In the genomic region with DNA sequence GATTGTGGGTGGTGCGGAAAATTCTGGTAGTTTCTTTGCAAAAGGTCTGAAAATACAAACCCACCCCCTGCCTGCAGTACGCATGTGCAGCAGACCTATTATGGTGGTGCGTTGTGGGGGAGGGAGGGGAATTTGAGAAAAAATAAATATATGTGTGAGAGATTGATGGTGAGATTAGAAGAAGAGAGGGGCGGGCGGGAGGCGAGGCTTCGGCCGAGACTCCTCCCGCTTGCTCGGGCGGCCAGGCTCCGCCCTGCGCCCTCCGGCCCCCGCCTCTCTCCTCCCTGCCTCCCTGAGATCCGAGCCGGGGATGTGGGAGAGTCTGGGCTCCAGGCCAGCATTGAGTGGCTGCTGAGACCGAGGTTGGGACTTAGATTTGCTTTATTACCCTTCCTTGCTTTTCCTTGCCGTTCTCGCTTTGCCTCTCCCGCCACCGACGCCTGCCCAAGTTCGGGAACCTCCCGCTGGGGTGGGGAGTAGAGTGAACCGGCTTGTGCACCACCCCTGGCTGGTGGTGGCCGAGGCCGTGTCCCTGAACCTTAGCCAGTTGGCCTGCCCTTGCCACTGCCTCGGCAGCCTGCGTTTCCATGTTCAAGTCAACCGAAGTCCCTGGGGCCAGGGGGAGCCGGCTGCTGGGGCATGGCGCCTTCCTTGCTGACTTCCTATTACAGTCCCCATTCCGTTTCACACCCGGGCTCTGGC, we compare ENCODE assay signal across 8 cellular contexts. TPM values are rescaled to one million over a fixed set of nuclear protein-coding genes. Genes with fewer than 3 reads are reported as not detected.
DNase-seq lines count a peak whose midpoint lies in the region; ATAC-seq and TF ChIP-seq lines count a peak whose summit lies in the region.

No MANE protein-coding gene starts in this region.

- ATAC-seq in GM21717 (IDR thresholded peaks at IDR 0.05; ENCODE audit: unreplicated experiment) (peak; percentile 44), thoracic aorta (ENCODE audit: insufficient number of reproducible peaks, low FRiP score, low read depth) (peak; percentile 58)
- ATAC-seq in activated naive CD4-positive, alpha-beta T cell treated with anti-CD3 and anti-CD28 coated beads, Interleukin-2, amount 50 U/mL, for 72 hours, result peak; percentile 66 to 83

- peaks cover 3% of the 10 kb centered on the region for H3K4me1 Mint-ChIP-seq in osteocyte (ENCODE audit: unreplicated experiment)

- no peak; the same call in 1 of the 2 replicates for TF ChIP-seq CTCF in C4-2B (conservative IDR thresholded peaks at IDR 0.05)
- TF ChIP-seq CTCF in NB4 (IDR thresholded peaks at IDR 0.05; ENCODE audit: low read depth, low read length), result no peak
- TF ChIP-seq CTCF in osteocyte (IDR thresholded peaks at IDR 0.05), result no peak
- no peak for TF ChIP-seq CTCF in thoracic aorta (IDR thresholded peaks at IDR 0.05)

- peak overlapping the region; percentile 84 for H3K9ac ChIP-seq in SK-N-MC (ENCODE audit: insufficient read length)

- no peak for TF ChIP-seq POLR2A in NB4 (IDR thresholded peaks at IDR 0.05; ENCODE audit: extremely low read depth, insufficient read length)

- H3K27me3 Mint-ChIP-seq in osteocyte (ENCODE audit: unreplicated experiment), result no peaks in the 10 kb centered on the region

- peak overlapping the region; percentile 100 for H3K27ac ChIP-seq in C4-2B
- H3K27ac ChIP-seq in SK-N-MC, result peak overlapping the region; percentile 100
- H3K27ac ChIP-seq in thoracic aorta, result peak overlapping the region; percentile 80 to 91

- DNase-seq in NB4 (ENCODE audit: low read depth), result peak; percentile 87
- DNase-seq in SK-N-MC (ENCODE audit: low read depth, low spot score), result no peak
- DNase-seq in activated naive CD4-positive, alpha-beta T cell treated with anti-CD3 and anti-CD28 coated beads, Interleukin-2, amount 50 U/mL, for 72 hours (ENCODE audit: low spot score in 2 of 2), result peak; percentile 77 to 83
- DNase-seq in head of caudate nucleus, result peak; percentile 77 to 98 (median 92)
- peak; percentile 98 for DNase-seq in osteocyte (ENCODE audit: extremely low spot score, unreplicated experiment)
- DNase-seq in thoracic aorta (ENCODE audit: low spot score), result peak; percentile 82

- H3K4me1 ChIP-seq in thoracic aorta (ENCODE audit: control insufficient read depth in 1 of 2, low read depth in 2 of 2), result peaks cover 28 to 51% of the 10 kb centered on the region in 2 donors

- no peak overlapping the region for H3K4me3 Mint-ChIP-seq in osteocyte (ENCODE audit: unreplicated experiment)

- intact Hi-C loops in head of caudate nucleus (cut with DNase I), result loop anchor here (5.0 kb wide), 1 partner anchor 50 kb away; no protein-coding TSS in a partner anchor

- peaks cover 0 to 20% of the 10 kb centered on the region in 2 donors for H3K36me3 Mint-ChIP-seq in activated naive CD4-positive, alpha-beta T cell treated with anti-CD3 and anti-CD28 coated beads, Interleukin-2, amount 50 U/mL, for 72 hours
- peaks cover 21% of the 10 kb centered on the region for H3K36me3 Mint-ChIP-seq in osteocyte (ENCODE audit: unreplicated experiment)

- peaks cover 29% of the 10 kb centered on the region for H3K36me3 ChIP-seq in SK-N-MC (ENCODE audit: insufficient read depth, low read length)
- H3K36me3 ChIP-seq in thoracic aorta, result peaks cover 15% of the 10 kb centered on the region

- H3K9me3 Mint-ChIP-seq in activated naive CD4-positive, alpha-beta T cell treated with anti-CD3 and anti-CD28 coated beads, Interleukin-2, amount 50 U/mL, for 72 hours, result no peaks in the 10 kb centered on the region
- H3K9me3 Mint-ChIP-seq in osteocyte (ENCODE audit: unreplicated experiment), result no peaks in the 10 kb centered on the region

- H3K27ac Mint-ChIP-seq in activated naive CD4-positive, alpha-beta T cell treated with anti-CD3 and anti-CD28 coated beads, Interleukin-2, amount 50 U/mL, for 72 hours, result no peak overlapping the region
- H3K27ac Mint-ChIP-seq in osteocyte (ENCODE audit: unreplicated experiment), result no peak overlapping the region

- H3K9me3 ChIP-seq in SK-N-MC (ENCODE audit: low read depth, low read length), result no peaks in the 10 kb centered on the region
- H3K9me3 ChIP-seq in thoracic aorta, result no peaks in the 10 kb centered on the region

- H3K27me3 ChIP-seq in thoracic aorta (replicated peaks; ENCODE audit: insufficient read depth), result no peaks in the 10 kb centered on the region

- peak overlapping the region; percentile 73 for H3K4me3 ChIP-seq in NB4 (ENCODE audit: low read depth, low read length)
- H3K4me3 ChIP-seq in SK-N-MC, result peak overlapping the region; percentile 90
- H3K4me3 ChIP-seq in thoracic aorta, result peak overlapping the region; percentile 94

RNA-seq across cellular contexts. Expression of a gene that starts 1.0 kb away (rescaled TPM):
- 100 to 1,000 TPM; 182 to 212 TPM for total RNA-seq in activated naive CD4-positive, alpha-beta T cell treated with anti-CD3 and anti-CD28 coated beads, Interleukin-2, amount 50 U/mL, for 72 hours
- total RNA-seq in osteocyte (196 and 206 TPM in 2 replicates), thoracic aorta (100 to 1,000 TPM in 1 of 2 donors, 10 to 100 TPM in 1; 80.6 to 171 TPM)

RNA-seq across cellular contexts. Expression of a gene that starts 28.5 kb away (rescaled TPM):
- 1 to 10 TPM; 4.8 to 5.3 TPM for total RNA-seq in activated naive CD4-positive, alpha-beta T cell treated with anti-CD3 and anti-CD28 coated beads, Interleukin-2, amount 50 U/mL, for 72 hours
- total RNA-seq in osteocyte (2.3 and 3.0 TPM in 2 replicates), thoracic aorta (1 to 10 TPM; 3.3 to 5.4 TPM)

RNA-seq across cellular contexts. Expression of a gene that starts 29.8 kb away (rescaled TPM):
- total RNA-seq in activated naive CD4-positive, alpha-beta T cell treated with anti-CD3 and anti-CD28 coated beads, Interleukin-2, amount 50 U/mL, for 72 hours, result 10 to 100 TPM in 1 of 2 donors, 1 to 10 TPM in 1; 8.0 to 20.2 TPM
- 8.5 and 10.2 TPM in 2 replicates for total RNA-seq in osteocyte
- total RNA-seq in thoracic aorta, result 1 to 10 TPM; 3.8 to 8.9 TPM

RNA-seq across cellular contexts. Expression of a gene that starts 30.3 kb away (rescaled TPM):
- 100 to 1,000 TPM in 1 of 2 donors, 10 to 100 TPM in 1; 91.4 to 103 TPM for total RNA-seq in activated naive CD4-positive, alpha-beta T cell treated with anti-CD3 and anti-CD28 coated beads, Interleukin-2, amount 50 U/mL, for 72 hours
- 65.8 and 66.2 TPM in 2 replicates for total RNA-seq in osteocyte
- total RNA-seq in thoracic aorta, result 10 to 100 TPM; 49.5 to 62.7 TPM

RNA-seq across cellular contexts. Expression of a gene that starts 32.8 kb away (rescaled TPM):
- 1 to 10 TPM; 1.3 to 1.8 TPM for total RNA-seq in activated naive CD4-positive, alpha-beta T cell treated with anti-CD3 and anti-CD28 coated beads, Interleukin-2, amount 50 U/mL, for 72 hours
- total RNA-seq in osteocyte (3.4 TPM in 2 replicates), thoracic aorta (10 to 100 TPM in 1 of 2 donors, 1 to 10 TPM in 1; 4.1 to 21.9 TPM)
